2 cellular contexts compared by ENCODE assay signal in genomic region chr19:18456974-18457373, GRCh38.
TF ChIP-seq lines count a peak whose summit lies in the region.

No MANE protein-coding gene starts in this region.

TF ChIP-seq in HEK293, 187 proteins besides CTCF, POLR2A, EP300 and RAD21 (continued from another document):
- no peak for TF ChIP-seq SETDB1 (IDR thresholded peaks at IDR 0.05; ENCODE audit: insufficient read length, low read length)
- no peak for TF ChIP-seq TSHZ1 (tag by site-specific recombination; IDR thresholded peaks at IDR 0.05; ENCODE audit: borderline replicate concordance)
- no peak for TF ChIP-seq ZBTB21 (tag by site-specific recombination; IDR thresholded peaks at IDR 0.05)
- no peak for TF ChIP-seq ZNF155 (tag by site-specific recombination; IDR thresholded peaks at IDR 0.05)
- 0 out of 2 replicates have a peak, but pooled peaks have one; percentile 0 for TF ChIP-seq ZIC2 (tag by site-specific recombination; IDR thresholded peaks at IDR 0.05)
- TF ChIP-seq ZEB2 (tag by site-specific recombination; IDR thresholded peaks at IDR 0.05): no peak
- TF ChIP-seq, protein P1, sequence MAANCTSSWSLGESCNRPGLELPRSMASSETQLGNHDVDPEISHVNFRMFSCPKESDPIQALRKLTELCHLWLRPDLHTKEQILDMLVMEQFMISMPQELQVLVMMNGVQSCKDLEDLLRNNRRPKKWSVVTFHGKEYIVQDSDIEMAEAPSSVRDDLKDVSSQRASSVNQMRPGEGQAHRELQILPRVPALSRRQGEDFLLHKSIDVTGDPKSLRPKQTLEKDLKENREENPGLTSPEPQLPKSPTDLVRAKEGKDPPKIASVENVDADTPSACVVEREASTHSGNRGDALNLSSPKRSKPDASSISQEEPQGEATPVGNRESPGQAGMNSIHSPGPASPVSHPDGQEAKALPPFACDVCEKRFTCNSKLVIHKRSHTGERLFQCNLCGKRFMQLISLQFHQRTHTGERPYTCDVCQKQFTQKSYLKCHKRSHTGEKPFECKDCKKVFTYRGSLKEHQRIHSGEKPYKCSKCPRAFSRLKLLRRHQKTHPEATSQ (tag by site-specific recombination; IDR thresholded peaks at IDR 0.05): no peak
- TF ChIP-seq ZXDB (tag by site-specific recombination; IDR thresholded peaks at IDR 0.05): no peak
- no peak for TF ChIP-seq ZNF596 (tag by site-specific recombination; IDR thresholded peaks at IDR 0.05)
- peak; percentile 67; the same call in 1 of the 2 replicates for TF ChIP-seq ZBTB6 (tag by site-specific recombination; IDR thresholded peaks at IDR 0.05)
- TF ChIP-seq ZBTB11 (tag by site-specific recombination; conservative IDR thresholded peaks at IDR 0.05; ENCODE audit: low read depth): no peak
- no peak for TF ChIP-seq ZNF560 (tag by site-specific recombination; IDR thresholded peaks at IDR 0.05; ENCODE audit: borderline replicate concordance)

TF ChIP-seq in GM12891, 5 proteins besides CTCF, POLR2A, EP300 and RAD21 (continued from another document):
- no peak for TF ChIP-seq POU2F2 (IDR thresholded peaks at IDR 0.05; ENCODE audit: low read depth, low read length)
- TF ChIP-seq PAX5 (IDR thresholded peaks at IDR 0.05; ENCODE audit: insufficient read depth, low read length, severe bottlenecking): no peak
- TF ChIP-seq TAF1 (IDR thresholded peaks at IDR 0.05; ENCODE audit: low read depth, low read length): no peak
- no peak for TF ChIP-seq SPI1 (IDR thresholded peaks at IDR 0.05; ENCODE audit: low read depth, low read length)
TF ChIP-seq in GM12891: peak in this region for 0.
